In genomic region chr16:30372037-30372712, GRCh38 we compare ENCODE assay signal across 10 cellular contexts. TPM values are rescaled to one million over a fixed set of nuclear protein-coding genes. Genes with fewer than 3 reads are reported as not detected.
A peak's percentile ranks its signal among the peaks of the same experiment; 100 is the strongest.
DNase-seq lines count a peak whose midpoint lies in the region; ATAC-seq and TF ChIP-seq lines count a peak whose summit lies in the region.
"Had no signal": no experiment of that assay in that cellular context is flagged by ENCODE, and none has a peak within 500 bp of the region (broad histone marks: within the 10 kb centered on the region; RNA-seq: fewer than 3 reads in every experiment).

No MANE protein-coding gene starts in this region.

- TF ChIP-seq CTCF in heart right ventricle (IDR thresholded peaks at IDR 0.05), result no peak

- intact Hi-C loops in heart right ventricle (cut with DNase I) (no loop called here), Right ventricle myocardium superior (cut with DNase I) (no loop called here)

- H3K9me3 ChIP-seq in heart right ventricle (no peaks in the 10 kb centered on the region), thymus (ENCODE audit: control insufficient read depth) (no peaks in the 10 kb centered on the region)

- CTCF ChIA-PET in activated CD4-positive, alpha-beta memory T cell treated with anti-CD3 and anti-CD28 coated beads, Interleukin-2, amount 10 ng/mL, durations not matched to agents 7 days and 5 days (lab: Charles Lee), result interaction anchor here (0.7 to 2.4 kb wide), 3 partner anchors 10 to 45 kb away, joined by 3 to 24 read pairs (median 10); partner anchors contain the start of genes SEPTIN1 and ZNF48

- H3K36me3 Mint-ChIP-seq in activated CD4-positive, alpha-beta memory T cell treated with anti-CD3 and anti-CD28 coated beads, Interleukin-2, amount 10 ng/mL, durations not matched to agents 7 days and 5 days (ENCODE audit: low read depth), result peaks cover 20% of the 10 kb centered on the region

- POLR2A ChIA-PET in activated CD4-positive, alpha-beta memory T cell treated with anti-CD3 and anti-CD28 coated beads, Interleukin-2, amount 10 ng/mL, durations not matched to agents 7 days and 5 days (lab: Charles Lee), result interaction anchor here (0.7 to 5.8 kb wide), 11 partner anchors 9 to 280 kb away, joined by 3 to 83 read pairs (median 6); partner anchors contain the start of genes CD2BP2, CORO1A, ITGAL and SEPTIN1

- H3K36me3 ChIP-seq in heart right ventricle, result no peaks in the 10 kb centered on the region
- no peaks in the 10 kb centered on the region for H3K36me3 ChIP-seq in thymus (ENCODE audit: control insufficient read depth, insufficient read depth)

- no peaks in the 10 kb centered on the region for H3K27me3 Mint-ChIP-seq in activated CD4-positive, alpha-beta memory T cell treated with anti-CD3 and anti-CD28 coated beads, Interleukin-2, amount 10 ng/mL, durations not matched to agents 7 days and 5 days

- peaks cover 32% of the 10 kb centered on the region for H3K4me1 Mint-ChIP-seq in activated CD4-positive, alpha-beta memory T cell treated with anti-CD3 and anti-CD28 coated beads, Interleukin-2, amount 10 ng/mL, durations not matched to agents 7 days and 5 days

- no peak for TF ChIP-seq POLR2A in GM18505 (IDR thresholded peaks at IDR 0.05; ENCODE audit: borderline replicate concordance, extremely low read depth, insufficient read depth, insufficient read length)

- H3K27me3 ChIP-seq in heart right ventricle (no peaks in the 10 kb centered on the region), layer of hippocampus (ENCODE audit: control insufficient read depth, insufficient read depth, low read length) (no peaks in the 10 kb centered on the region), thymus (ENCODE audit: control insufficient read depth, insufficient read depth) (no peaks in the 10 kb centered on the region)

- DNase-seq in heart right ventricle, result no peak
- no peak for DNase-seq in Right ventricle myocardium superior
- DNase-seq in activated CD4-positive, alpha-beta memory T cell treated with anti-CD3 and anti-CD28 coated beads, Interleukin-2, amount 10 ng/mL, durations not matched to agents 7 days and 5 days, result no peak
- DNase-seq in DMS79 (lab: John Stamatoyannopoulos, UW), result no peak
- DNase-seq: COR-L47 had no signal

- H3K4me3 Mint-ChIP-seq in activated CD4-positive, alpha-beta memory T cell treated with anti-CD3 and anti-CD28 coated beads, Interleukin-2, amount 10 ng/mL, durations not matched to agents 7 days and 5 days, result peak overlapping the region; percentile 69

- ATAC-seq in heart right ventricle, result no peak
- no peak for ATAC-seq in Right ventricle myocardium superior (ENCODE audit: poor library complexity)
- ATAC-seq in GM18505 (IDR thresholded peaks at IDR 0.05; ENCODE audit: unreplicated experiment), result no peak
- ATAC-seq in GM19467 (IDR thresholded peaks at IDR 0.05; ENCODE audit: unreplicated experiment), result no peak

- H3K9me3 Mint-ChIP-seq in activated CD4-positive, alpha-beta memory T cell treated with anti-CD3 and anti-CD28 coated beads, Interleukin-2, amount 10 ng/mL, durations not matched to agents 7 days and 5 days, result no peaks in the 10 kb centered on the region

- WGBS in heart right ventricle, 2 donors, result 71 to 72% methylated on average over 6 of the region's 6 CpGs
- WGBS in thymus, result 57% methylated on average over 6 of the region's 6 CpGs

- H3K27ac Mint-ChIP-seq in activated CD4-positive, alpha-beta memory T cell treated with anti-CD3 and anti-CD28 coated beads, Interleukin-2, amount 10 ng/mL, durations not matched to agents 7 days and 5 days, result peak overlapping the region; percentile 90

- H3K4me3 ChIP-seq in heart right ventricle, result no peak overlapping the region
- H3K4me3 ChIP-seq in thymus (ENCODE audit: low read length), result no peak overlapping the region

- H3K27ac ChIP-seq in heart right ventricle (peak overlapping the region in 7 of 10 donors; percentile 80 to 96 (median 91)), layer of hippocampus (ENCODE audit: low read depth, low read length) (peak overlapping the region; percentile 98), thymus (ENCODE audit: low read depth) (peak overlapping the region; percentile 36)

- H3K4me1 ChIP-seq in heart right ventricle, result peaks cover 7 to 43% (median 29%) of the 10 kb centered on the region in 9 donors
- peaks cover 37% of the 10 kb centered on the region for H3K4me1 ChIP-seq in thymus (ENCODE audit: control insufficient read depth, insufficient read depth, low read length)

RNA-seq across cellular contexts. Expression of gene TBC1D10B, which starts 1.9 kb away (rescaled TPM):
- total RNA-seq in heart right ventricle, result 10 to 100 TPM; 18.0 to 27.7 (median 22.2) TPM
- polyA plus RNA-seq in heart right ventricle, result 10 to 100 TPM; 25.1 to 30.0 TPM
- 24.4 TPM for total RNA-seq in Right ventricle myocardium superior
- total RNA-seq in activated CD4-positive, alpha-beta memory T cell treated with anti-CD3 and anti-CD28 coated beads, Interleukin-2, amount 10 ng/mL, durations not matched to agents 7 days and 5 days, result 10 to 100 TPM; 69.2 TPM
- 25.0 TPM for polyA plus RNA-seq in thymus

RNA-seq across cellular contexts. Expression of gene MYL11, which starts 2.4 kb away (rescaled TPM):
- not detected for total RNA-seq in heart right ventricle
- polyA plus RNA-seq in heart right ventricle, result 1 to 10 TPM in 1 of 2 donors, under 1 TPM in 1; 0.41 to 3.7 TPM
- total RNA-seq in Right ventricle myocardium superior, result not detected
- total RNA-seq in activated CD4-positive, alpha-beta memory T cell treated with anti-CD3 and anti-CD28 coated beads, Interleukin-2, amount 10 ng/mL, durations not matched to agents 7 days and 5 days, result 1 to 10 TPM in 1 of 2 experiments, not detected in 1; 1.2 TPM
- polyA plus RNA-seq in thymus, result 12.5 TPM
- total RNA-seq: HT-29 had no signal

RNA-seq across cellular contexts. Expression of gene SEPTIN1, which starts 10.2 kb away (rescaled TPM):
- total RNA-seq in heart right ventricle, result 1 to 10 TPM in 9 of 10 donors, under 1 TPM in 1; 0.97 to 6.8 (median 1.4) TPM
- polyA plus RNA-seq in heart right ventricle, result 1 to 10 TPM in 1 of 2 donors, under 1 TPM in 1; 0.78 to 3.4 TPM
- total RNA-seq in Right ventricle myocardium superior, result 0.97 TPM
- 100 to 1,000 TPM; 343 to 354 TPM for total RNA-seq in activated CD4-positive, alpha-beta memory T cell treated with anti-CD3 and anti-CD28 coated beads, Interleukin-2, amount 10 ng/mL, durations not matched to agents 7 days and 5 days
- 337 TPM for polyA plus RNA-seq in thymus
- total RNA-seq: HT-29 had no signal

RNA-seq across cellular contexts. Expression of gene CD2BP2, which starts 17.1 kb away (rescaled TPM):
- total RNA-seq in heart right ventricle, result 10 to 100 TPM; 34.9 to 48.8 (median 38.8) TPM
- 10 to 100 TPM; 19.9 to 47.7 TPM for polyA plus RNA-seq in heart right ventricle
- total RNA-seq in Right ventricle myocardium superior, result 34.1 TPM
- 10 to 100 TPM; 75.6 to 75.9 TPM for total RNA-seq in activated CD4-positive, alpha-beta memory T cell treated with anti-CD3 and anti-CD28 coated beads, Interleukin-2, amount 10 ng/mL, durations not matched to agents 7 days and 5 days
- 48.0 TPM for polyA plus RNA-seq in thymus

RNA-seq across cellular contexts. Expression of gene ZNF48, which starts 23.0 kb away (rescaled TPM):
- total RNA-seq in heart right ventricle (1 to 10 TPM; 3.2 to 6.6 (median 5.4) TPM), Right ventricle myocardium superior (5.1 TPM)
- polyA plus RNA-seq in heart right ventricle (1 to 10 TPM; 2.2 to 8.0 TPM), thymus (5.9 TPM)
- total RNA-seq in activated CD4-positive, alpha-beta memory T cell treated with anti-CD3 and anti-CD28 coated beads, Interleukin-2, amount 10 ng/mL, durations not matched to agents 7 days and 5 days, result 10 to 100 TPM; 14.2 to 14.5 TPM

Comparison
In these comparisons a context has a peak if more than half of its experiments do, and no peak if none do; other contexts are left out.
1. H3K27ac ChIP-seq: peak in every context shown above with its lines; median percentile 98 in layer of hippocampus; 91 in heart right ventricle; 36 in thymus.
2. RNA of gene SEPTIN1, which starts 10.2 kb away (total RNA-seq): 343 to 354 TPM in activated CD4-positive, alpha-beta memory T cell treated with anti-CD3 and anti-CD28 coated beads, Interleukin-2, amount 10 ng/mL, durations not matched to agents 7 days and 5 days; 0.97 to 6.8 TPM in heart right ventricle and 0.97 TPM in Right ventricle myocardium superior (single experiment); every median in the first group is over 10 times any median in the second.